In genomic region chr17:83104577-83105505, GRCh38 we compare ENCODE assay signal across 18 cellular contexts. TPM values are rescaled to one million over a fixed set of nuclear protein-coding genes. Genes with fewer than 3 reads are reported as not detected.
DNase-seq lines count a peak whose midpoint lies in the region; ATAC-seq, FAIRE-seq and TF ChIP-seq lines count a peak whose summit lies in the region.
"Had no signal": no experiment of that assay in that cellular context is flagged by ENCODE, and none has a peak within 500 bp of the region (broad histone marks: within the 10 kb centered on the region; RNA-seq: fewer than 3 reads in every experiment).

No MANE protein-coding gene starts in this region.

- H3K23me2 ChIP-seq in H1 (ENCODE audit: low read depth, low read length): no peaks in the 10 kb centered on the region

- no peak overlapping the region for H3K4ac ChIP-seq in H1 (replicated peaks; ENCODE audit: insufficient read length, low read depth, low read length)

- no peak overlapping the region for H4K5ac ChIP-seq in H1 (ENCODE audit: insufficient read length, low read depth, low read length)

- no peak overlapping the region for H4K8ac ChIP-seq in H1 (ENCODE audit: extremely low read depth, insufficient read depth, low read length)

- TF ChIP-seq POLR2A in H1 (IDR thresholded peaks at IDR 0.05; ENCODE audit: control extremely low read depth in 1 of 2, low read depth in 2 of 2, low read length in 2 of 2) (no peak), upper lobe of left lung (IDR thresholded peaks at IDR 0.05) (no peak)

- H2BK120ac ChIP-seq in H1 (replicated peaks; ENCODE audit: low read depth, low read length): no peak overlapping the region

- H3K79me1 ChIP-seq in H1 (ENCODE audit: low read depth, low read length): no peaks in the 10 kb centered on the region; the same call in 1 of the 2 replicates

- H2BK15ac ChIP-seq in H1 (ENCODE audit: low read length): no peak overlapping the region

- no peak overlapping the region for H2BK12ac ChIP-seq in H1 (ENCODE audit: low read depth, low read length)

- no peaks in the 10 kb centered on the region for H4K20me1 ChIP-seq in H1 (replicated peaks in 1 of 2; ENCODE audit: control insufficient read depth in 1 of 2, insufficient read depth in 2 of 2, low read length in 2 of 2)

- no peak overlapping the region for H3K4me3 ChIP-seq in cardiac muscle cell
- no peak overlapping the region for H3K4me3 ChIP-seq in H1 (ENCODE audit: extremely low read depth in 1 of 4, insufficient read depth in 2 of 4, low read depth in 3 of 4, low read length in 4 of 4)
- H3K4me3 ChIP-seq in mucosa of descending colon: no peak overlapping the region
- H3K4me3 ChIP-seq in upper lobe of left lung: no peak overlapping the region

- CTCF ChIA-PET in H1 (lab: Charles Lee; ENCODE audit: partially characterized antibody): interaction anchor here (0.6 to 3.7 kb wide), 6 partner anchors 12 to 191 kb away, joined by 3 to 18 read pairs (median 4); no protein-coding TSS in a partner anchor

- TF ChIP-seq EP300 in H1 (IDR thresholded peaks at IDR 0.05; ENCODE audit: borderline replicate concordance in 1 of 2, low read depth in 2 of 2, low read length in 2 of 2) (no peak), upper lobe of left lung (IDR thresholded peaks at IDR 0.05) (no peak)

- no peak overlapping the region for H3K9ac ChIP-seq in H1 (replicated peaks in 1 of 4; ENCODE audit: extremely low read depth in 1 of 4, low read depth in 3 of 4, low read length in 3 of 4)

- H3K36me3 ChIP-seq in cardiac muscle cell: no peaks in the 10 kb centered on the region
- no peaks in the 10 kb centered on the region for H3K36me3 ChIP-seq in H1 (ENCODE audit: control insufficient read depth in 2 of 4, insufficient read depth in 4 of 4, low read length in 3 of 4)
- H3K36me3 ChIP-seq in mucosa of descending colon (ENCODE audit: low read depth): no peaks in the 10 kb centered on the region
- H3K36me3 ChIP-seq in upper lobe of left lung: no peaks in the 10 kb centered on the region
- H3K36me3 ChIP-seq: gastrocnemius medialis had no signal

- no peak overlapping the region for H3K56ac ChIP-seq in H1 (replicated peaks; ENCODE audit: insufficient read length, low read depth, low read length)

- no peak for FAIRE-seq in H1 (lab: Jason Lieb, UNC)
- FAIRE-seq: A204.1 had no signal

- no peak overlapping the region for H2AK5ac ChIP-seq in H1 (ENCODE audit: low read depth, low read length)

- no peak overlapping the region for H3K18ac ChIP-seq in H1 (ENCODE audit: extremely low read depth, low read length)

- H3K27me3 ChIP-seq in cardiac muscle cell: no peaks in the 10 kb centered on the region
- no peaks in the 10 kb centered on the region for H3K27me3 ChIP-seq in H1 (replicated peaks in 1 of 4; ENCODE audit: control insufficient read depth in 3 of 4, extremely low read depth in 1 of 4, insufficient read depth in 3 of 4, low read length in 3 of 4)
- peaks cover 0 to 3% (median under 1%) of the 10 kb centered on the region in 4 donors for H3K27me3 ChIP-seq in upper lobe of left lung

- WGBS in H1 (ENCODE audit: extremely low coverage in 1 of 2, insufficient coverage in 1 of 2, insufficient read length in 1 of 2, insufficient replicate concordance in 2 of 2, low coverage in 1 of 2, low lambda C conversion rate in 2 of 2, missing lambda C conversion rate in 1 of 2), 2 experiments: 84% methylated on average over 37 of the region's 45 CpGs; no CpG with 5 or more reads in 1 of the 2 experiments
- 65 to 73% methylated on average over 25 to 39 of the region's 45 CpGs for WGBS in upper lobe of left lung, 2 donors

- H3K4me1 ChIP-seq in cardiac muscle cell (ENCODE audit: low read depth) (peaks cover 7% of the 10 kb centered on the region), H1 (replicated peaks in 1 of 4; ENCODE audit: control insufficient read depth in 3 of 4, insufficient read depth in 4 of 4, low read length in 3 of 4) (peaks cover 0 to 8% (median 0%) of the 10 kb centered on the region in 4 experiments; a peak in 3 of 7 replicates), mucosa of descending colon (ENCODE audit: low read depth) (peaks cover 40% of the 10 kb centered on the region), upper lobe of left lung (peaks cover 16 to 40% (median 28%) of the 10 kb centered on the region in 4 donors)

- H2AFZ ChIP-seq in H1 (ENCODE audit: low read length): no peak overlapping the region

- H3K23ac ChIP-seq in H1 (ENCODE audit: insufficient read length): no peak overlapping the region

- intact Hi-C loops in left ventricle myocardium superior (cut with micrococcal nuclease) (no loop called here), mucosa of descending colon (cut with DNase I, micrococcal nuclease) (no loop called here)

- TF ChIP-seq CTCF in cardiac muscle cell (IDR thresholded peaks at IDR 0.05; ENCODE audit: low read depth, low read length) (peak; percentile 15), H1 (IDR thresholded peaks at IDR 0.05; ENCODE audit: control extremely low read depth in 1 of 3, insufficient read depth in 1 of 3, low read depth in 1 of 3, low read length in 3 of 3) (peak in 2 of 3 experiments; percentile 11 to 15; a peak in 3 of 4 replicates), mucosa of descending colon (IDR thresholded peaks at IDR 0.05) (no peak), upper lobe of left lung (IDR thresholded peaks at IDR 0.05) (no peak)

- no peak overlapping the region for H2BK20ac ChIP-seq in H1 (ENCODE audit: low read length)

- no peak for TF ChIP-seq RAD21 in H1 (IDR thresholded peaks at IDR 0.05 in 1 of 2, conservative IDR thresholded peaks at IDR 0.05 in 1 of 2; ENCODE audit: low read depth in 2 of 2, low read length in 2 of 2)

- H3K4me2 ChIP-seq in H1 (ENCODE audit: insufficient read depth in 1 of 2, low read depth in 2 of 2, low read length in 2 of 2): no peak overlapping the region

- H3K27ac ChIP-seq in cardiac muscle cell (no peak overlapping the region), H1 (ENCODE audit: low read depth, low read length) (no peak overlapping the region), upper lobe of left lung (peak overlapping the region in 3 of 4 donors; percentile 40 to 63 (median 53))
- H3K27ac ChIP-seq: C4-2B had no signal

- H3K79me2 ChIP-seq in H1 (ENCODE audit: control insufficient read depth in 1 of 2, insufficient read depth in 2 of 2, low read length in 2 of 2): no peaks in the 10 kb centered on the region

- H4K91ac ChIP-seq in H1 (replicated peaks; ENCODE audit: insufficient read length, low read length): no peak overlapping the region

- POLR2A ChIA-PET in H1 (lab: Charles Lee; ENCODE audit: partially characterized antibody): interaction anchor here (0.5 to 1.0 kb wide), 3 partner anchors 9 to 93 kb away, joined by 3 to 5 read pairs (median 3); no protein-coding TSS in a partner anchor

- ATAC-seq in left ventricle myocardium superior: no peak
- ATAC-seq in mucosa of descending colon: no peak
- ATAC-seq in upper lobe of left lung (ENCODE audit: low FRiP score in 2 of 2): no peak
- no peak for ATAC-seq in GM21515 (IDR thresholded peaks at IDR 0.05; ENCODE audit: unreplicated experiment)
- no peak for ATAC-seq in GM19324 (IDR thresholded peaks at IDR 0.05; ENCODE audit: low FRiP score, unreplicated experiment)

- DNase-seq in cardiac muscle cell (ENCODE audit: low read depth in 1 of 2, low spot score in 1 of 2) (peak in 1 of 2 donors; percentile 53), left ventricle myocardium superior (no peak), H1 (ENCODE audit: low read depth in 1 of 2, low spot score in 2 of 2) (no peak), mucosa of descending colon (peak; percentile 29 to 58 (median 44)), upper lobe of left lung (peak in 1 of 2 donors; percentile 83)
- DNase-seq in activated CD8-positive, alpha-beta memory T cell treated with anti-CD3 and anti-CD28 coated beads, Interleukin-2, amount 50 U/mL, for 4 hours: no peak
- DNase-seq: activated CD4-positive, alpha-beta T cell treated with anti-CD3 and anti-CD28 coated beads, Interleukin-2, amount 10 ng/mL, durations not matched to agents 7 days and 5 days; activated naive CD4-positive, alpha-beta T cell; aorta; DMS79 treated with DMSO at 0.1 percent for 48 hours; gastrocnemius medialis; NCI-H187 treated with DMSO at 0.1 percent for 48 hours; NCI-H446; occipital lobe had no signal

- H3K14ac ChIP-seq in H1 (ENCODE audit: insufficient read length): no peak overlapping the region

- H3K9me3 ChIP-seq in cardiac muscle cell (ENCODE audit: low read depth) (no peaks in the 10 kb centered on the region), H1 (ENCODE audit: insufficient read depth in 2 of 2, low read depth in 1 of 2, low read length in 1 of 2) (peaks cover 10 to 24% of the 10 kb centered on the region in 2 experiments; a peak in 2 of 4 replicates), mucosa of descending colon (no peaks in the 10 kb centered on the region), upper lobe of left lung (no peaks in the 10 kb centered on the region)
- H3K9me3 ChIP-seq: gastrocnemius medialis had no signal

- no peak overlapping the region for H2BK5ac ChIP-seq in H1 (ENCODE audit: low read depth, low read length)

TF ChIP-seq in H1, 55 proteins besides CTCF, POLR2A, EP300 and RAD21 (continues in another document):
- no peak for TF ChIP-seq CTBP2 (IDR thresholded peaks at IDR 0.05; ENCODE audit: borderline replicate concordance, insufficient read depth, insufficient read length, low read length)
- TF ChIP-seq, protein P1, sequence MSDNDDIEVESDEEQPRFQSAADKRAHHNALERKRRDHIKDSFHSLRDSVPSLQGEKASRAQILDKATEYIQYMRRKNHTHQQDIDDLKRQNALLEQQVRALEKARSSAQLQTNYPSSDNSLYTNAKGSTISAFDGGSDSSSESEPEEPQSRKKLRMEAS (IDR thresholded peaks at IDR 0.05): no peak
- TF ChIP-seq SIN3A (conservative IDR thresholded peaks at IDR 0.05 in 1 of 2, IDR thresholded peaks at IDR 0.05 in 1 of 2; ENCODE audit: low read depth in 1 of 2, low read length in 2 of 2): no peak
- TF ChIP-seq CREB1 (IDR thresholded peaks at IDR 0.05): no peak

RNA-seq across cellular contexts. Expression of gene METRNL, which starts 25.4 kb away (rescaled TPM):
- total RNA-seq in cardiac muscle cell: 41.5 and 44.1 TPM in 2 replicates
- polyA plus RNA-seq in cardiac muscle cell: 30.0 and 40.5 TPM in 2 replicates
- total RNA-seq in left ventricle myocardium superior: 68.4 TPM
- 13.9 and 14.2 TPM in 2 replicates for total RNA-seq in H1 (2021; fragmentation: NEBNext Ultra II Directional; extraction: Animal tissue kit (Norgen Biotek cat#: 25700))
- polyA plus RNA-seq in H1 (2011; rRNA removed): 13.9 and 26.0 TPM in 2 replicates
- polyA plus RNA-seq in H1 (2011; cell fraction: cytosol; rRNA removed): 16.2 TPM
- polyA plus RNA-seq in H1 (2011; cell fraction: nucleus; rRNA removed): 27.6 TPM
- 5.7 to 17.3 TPM (median 16.0 TPM) in 4 replicates for polyA plus RNA-seq in H1 (2012, experiment 1 of 2)
- polyA plus RNA-seq in H1 (2012, experiment 2 of 2): 8.4 TPM
- 10.6 TPM for polyA plus RNA-seq in H1 (2013, experiment 1 of 2)
- 10.9 TPM for polyA plus RNA-seq in H1 (2013, experiment 2 of 2)
- 5.7 and 6.2 TPM in 2 replicates for polyA minus RNA-seq in H1 (2011; rRNA and poly(A)+ RNA removed)
- polyA minus RNA-seq in H1 (2011; cell fraction: cytosol; rRNA and poly(A)+ RNA removed): 16.7 TPM
- 12.1 TPM for polyA minus RNA-seq in H1 (2011; cell fraction: nucleus; rRNA and poly(A)+ RNA removed)
- total RNA-seq in mucosa of descending colon: 100 to 1,000 TPM in 2 of 3 donors, 10 to 100 TPM in 1; 78.6 to 134 (median 116) TPM
- total RNA-seq in upper lobe of left lung: 100 to 1,000 TPM in 2 of 6 donors, 10 to 100 TPM in 4; 59.4 to 120 (median 76.4) TPM

Comparison
In these comparisons a context has a peak if more than half of its experiments do, and no peak if none do; other contexts are left out.
1. DNase-seq: peak in mucosa of descending colon (3 of 3); none in left ventricle myocardium superior (single experiment), H1 (0 of 2) and activated CD8-positive, alpha-beta memory T cell treated with anti-CD3 and anti-CD28 coated beads, Interleukin-2, amount 50 U/mL, for 4 hours (single experiment).
2. H3K27ac ChIP-seq: peak in upper lobe of left lung (3 of 4); none in cardiac muscle cell (single experiment) and H1 (single experiment).
3. CTCF ChIP-seq: peak in cardiac muscle cell (single experiment) and H1 (2 of 3); none in mucosa of descending colon (single experiment) and upper lobe of left lung (0 of 6).